8 cellular contexts compared by ENCODE assay signal in the genomic region with DNA sequence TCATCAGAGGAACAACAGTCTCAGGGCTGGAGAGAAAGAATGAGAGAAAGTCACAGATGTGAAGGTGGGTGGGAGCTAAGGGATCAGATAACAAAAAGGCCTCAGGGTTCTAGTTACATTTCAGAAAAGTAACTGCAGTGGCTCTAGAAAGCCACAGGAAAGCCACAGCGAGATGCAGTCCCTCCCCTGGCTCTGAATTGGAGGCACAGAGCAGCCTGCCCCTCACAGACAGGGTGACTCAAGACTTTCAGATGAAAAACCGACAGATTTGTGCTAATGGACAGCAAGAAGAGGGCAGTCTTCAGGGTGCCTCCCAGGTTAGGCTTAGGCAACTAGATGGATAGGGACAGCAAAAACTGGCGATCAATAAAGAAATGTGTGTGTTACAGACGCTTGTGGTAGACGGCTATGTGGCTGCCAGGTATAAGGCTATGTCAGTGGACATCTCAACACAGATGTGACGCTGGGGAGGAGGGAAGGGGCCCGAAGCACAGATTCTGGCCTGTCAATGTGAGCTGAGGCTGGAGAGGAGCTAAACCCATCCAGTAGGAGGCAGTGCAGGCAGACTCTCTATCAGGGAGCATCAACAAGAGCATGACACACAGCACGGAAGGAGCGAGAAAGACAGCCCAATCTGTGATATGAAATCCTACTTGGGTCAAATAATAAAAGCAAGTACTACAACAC. TPM values are rescaled to one million over a fixed set of nuclear protein-coding genes. Genes with fewer than 3 reads are reported as not detected.
DNase-seq lines count a peak whose midpoint lies in the region; ATAC-seq lines count a peak whose summit lies in the region.

No MANE protein-coding gene starts in this region.

- no peaks in the 10 kb centered on the region for H3K4me1 ChIP-seq in GM23248 (ENCODE audit: insufficient read depth)

- H3K27me3 ChIP-seq in GM23248 (replicated peaks; ENCODE audit: insufficient read depth): peaks cover 4% of the 10 kb centered on the region; the same call in 1 of the 2 replicates

- H2AFZ ChIP-seq in GM23248: no peak overlapping the region

- WGBS in GM23248 (ENCODE audit: low coverage in 1 of 2, low lambda C conversion rate in 2 of 2, missing lambda C conversion rate in 2 of 2), 2 experiments: 77 to 82% methylated on average over 9 of the region's 9 CpGs

- no peaks in the 10 kb centered on the region for H3K79me2 ChIP-seq in GM23248 (ENCODE audit: insufficient read depth)

- in situ Hi-C loops in GM23248 (cut with MboI) (no loop called here), G401 (cut with HindIII; ENCODE audit: low sequenced_read_pairs) (no loop called here)

- no peak for ATAC-seq in HG03039 (IDR thresholded peaks at IDR 0.05; ENCODE audit: unreplicated experiment)
- no peak for ATAC-seq in GM18517 (IDR thresholded peaks at IDR 0.05; ENCODE audit: unreplicated experiment)

- H3K9me2 ChIP-seq in GM23248 (ENCODE audit: insufficient read depth): no peaks in the 10 kb centered on the region

- H3K9ac ChIP-seq in GM23248: no peak overlapping the region

- H3K9me3 ChIP-seq in GM23248 (ENCODE audit: low read depth): no peaks in the 10 kb centered on the region

- H3K4me2 ChIP-seq in GM23248 (ENCODE audit: unreplicated experiment): no peak overlapping the region

- no peaks in the 10 kb centered on the region for H3F3A ChIP-seq in GM23248 (ENCODE audit: insufficient read depth)

- H3K36me3 ChIP-seq in GM23248 (ENCODE audit: low read depth): no peaks in the 10 kb centered on the region

- no peaks in the 10 kb centered on the region for H4K20me1 ChIP-seq in GM23248 (ENCODE audit: insufficient read depth)

- H3K27ac ChIP-seq in GM23248: no peak overlapping the region

- no peak overlapping the region for H3K4me3 ChIP-seq in GM23248

- DNase-seq in GM23248 (peak; percentile 20), SW480 (ENCODE audit: low spot score) (peak; percentile 11), G401 (ENCODE audit: low spot score) (no peak), NCI-H446 treated with DMSO at 0.1 percent for 48 hours (lab: John Stamatoyannopoulos, UW) (no peak)
- peak; percentile 21 for DNase-seq in central memory CD4-positive, alpha-beta T cell
- peak; percentile 27 to 48 (median 41) for DNase-seq in stimulated activated CD4-positive, alpha-beta T cell treated with anti-CD3 and anti-CD28 coated beads, Interleukin-12 subunit alpha, Interleukin-12 subunit beta, amount 100 ng/mL, for 48 hours (ENCODE audit: low read depth in 2 of 3, low spot score in 1 of 3)

RNA-seq across cellular contexts. Expression of gene UNC50, which starts 26.2 kb away (rescaled TPM):
- total RNA-seq in GM23248 (2014; rRNA removed; shearing (Covaris generic)): 46.0 and 71.8 TPM in 2 replicates
- 80.5 and 88.6 TPM in 2 replicates for polyA plus RNA-seq in GM23248 (2016; fragmentation: Nextera tagmentation; extraction: Ambion mirVana)
- total RNA-seq in G401 (2014; rRNA removed; shearing (Covaris generic)): 38.5 and 41.7 TPM in 2 replicates

RNA-seq across cellular contexts. Expression of gene COA5, which starts 26.2 kb away (rescaled TPM):
- total RNA-seq in GM23248 (2014; rRNA removed; shearing (Covaris generic)): 23.8 and 32.7 TPM in 2 replicates
- 38.2 and 42.0 TPM in 2 replicates for polyA plus RNA-seq in GM23248 (2016; fragmentation: Nextera tagmentation; extraction: Ambion mirVana)
- total RNA-seq in G401 (2014; rRNA removed; shearing (Covaris generic)): 21.5 and 37.0 TPM in 2 replicates

Comparison
In these comparisons a context has a peak if more than half of its experiments do, and no peak if none do; other contexts are left out.
1. DNase-seq: peak in GM23248 (single experiment), SW480 (single experiment), central memory CD4-positive, alpha-beta T cell (single experiment) and stimulated activated CD4-positive, alpha-beta T cell treated with anti-CD3 and anti-CD28 coated beads, Interleukin-12 subunit alpha, Interleukin-12 subunit beta, amount 100 ng/mL, for 48 hours (3 of 3); none in G401 (single experiment) and NCI-H446 treated with DMSO at 0.1 percent for 48 hours (single experiment).